Comparison of ENCODE assay signal across 1 cellular context in genomic region chr20:24185801-24186200, GRCh38.
TF ChIP-seq lines count a peak whose summit lies in the region.

No MANE protein-coding gene starts in this region.

TF ChIP-seq in WTC11, 78 proteins besides CTCF, POLR2A, EP300 and RAD21 (continued from another document):
- TF ChIP-seq NFYB (CRISPR knock-in tag; conservative IDR thresholded peaks at IDR 0.05; ENCODE audit: low read depth) = no peak
- no peak for TF ChIP-seq ZNF317 (CRISPR knock-in tag; IDR thresholded peaks at IDR 0.05; ENCODE audit: borderline replicate concordance, low read depth)
- no peak for TF ChIP-seq FOXK1 (CRISPR knock-in tag; IDR thresholded peaks at IDR 0.05)
- no peak for TF ChIP-seq CREB1 (CRISPR knock-in tag; IDR thresholded peaks at IDR 0.05)
- TF ChIP-seq, protein P1, sequence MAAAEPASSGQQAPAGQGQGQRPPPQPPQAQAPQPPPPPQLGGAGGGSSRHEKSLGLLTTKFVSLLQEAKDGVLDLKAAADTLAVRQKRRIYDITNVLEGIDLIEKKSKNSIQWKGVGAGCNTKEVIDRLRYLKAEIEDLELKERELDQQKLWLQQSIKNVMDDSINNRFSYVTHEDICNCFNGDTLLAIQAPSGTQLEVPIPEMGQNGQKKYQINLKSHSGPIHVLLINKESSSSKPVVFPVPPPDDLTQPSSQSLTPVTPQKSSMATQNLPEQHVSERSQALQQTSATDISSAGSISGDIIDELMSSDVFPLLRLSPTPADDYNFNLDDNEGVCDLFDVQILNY (CRISPR knock-in tag; IDR thresholded peaks at IDR 0.05) = no peak
- no peak for TF ChIP-seq EMX1 (CRISPR knock-in tag; IDR thresholded peaks at IDR 0.05)
- TF ChIP-seq MXD4 (CRISPR knock-in tag; IDR thresholded peaks at IDR 0.05; ENCODE audit: borderline replicate concordance) = no peak
- TF ChIP-seq, protein P2, sequence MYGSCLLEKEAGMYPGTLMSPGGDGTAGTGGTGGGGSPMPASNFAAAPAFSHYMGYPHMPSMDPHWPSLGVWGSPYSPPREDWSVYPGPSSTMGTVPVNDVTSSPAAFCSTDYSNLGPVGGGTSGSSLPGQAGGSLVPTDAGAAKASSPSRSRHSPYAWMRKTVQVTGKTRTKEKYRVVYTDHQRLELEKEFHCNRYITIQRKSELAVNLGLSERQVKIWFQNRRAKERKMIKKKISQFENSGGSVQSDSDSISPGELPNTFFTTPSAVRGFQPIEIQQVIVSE (CRISPR knock-in tag; IDR thresholded peaks at IDR 0.05; ENCODE audit: borderline replicate concordance) = no peak
- TF ChIP-seq, protein P3, sequence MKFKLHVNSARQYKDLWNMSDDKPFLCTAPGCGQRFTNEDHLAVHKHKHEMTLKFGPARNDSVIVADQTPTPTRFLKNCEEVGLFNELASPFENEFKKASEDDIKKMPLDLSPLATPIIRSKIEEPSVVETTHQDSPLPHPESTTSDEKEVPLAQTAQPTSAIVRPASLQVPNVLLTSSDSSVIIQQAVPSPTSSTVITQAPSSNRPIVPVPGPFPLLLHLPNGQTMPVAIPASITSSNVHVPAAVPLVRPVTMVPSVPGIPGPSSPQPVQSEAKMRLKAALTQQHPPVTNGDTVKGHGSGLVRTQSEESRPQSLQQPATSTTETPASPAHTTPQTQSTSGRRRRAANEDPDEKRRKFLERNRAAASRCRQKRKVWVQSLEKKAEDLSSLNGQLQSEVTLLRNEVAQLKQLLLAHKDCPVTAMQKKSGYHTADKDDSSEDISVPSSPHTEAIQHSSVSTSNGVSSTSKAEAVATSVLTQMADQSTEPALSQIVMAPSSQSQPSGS (CRISPR knock-in tag; IDR thresholded peaks at IDR 0.05; ENCODE audit: borderline replicate concordance, low read depth) = no peak
- TF ChIP-seq, protein P4, sequence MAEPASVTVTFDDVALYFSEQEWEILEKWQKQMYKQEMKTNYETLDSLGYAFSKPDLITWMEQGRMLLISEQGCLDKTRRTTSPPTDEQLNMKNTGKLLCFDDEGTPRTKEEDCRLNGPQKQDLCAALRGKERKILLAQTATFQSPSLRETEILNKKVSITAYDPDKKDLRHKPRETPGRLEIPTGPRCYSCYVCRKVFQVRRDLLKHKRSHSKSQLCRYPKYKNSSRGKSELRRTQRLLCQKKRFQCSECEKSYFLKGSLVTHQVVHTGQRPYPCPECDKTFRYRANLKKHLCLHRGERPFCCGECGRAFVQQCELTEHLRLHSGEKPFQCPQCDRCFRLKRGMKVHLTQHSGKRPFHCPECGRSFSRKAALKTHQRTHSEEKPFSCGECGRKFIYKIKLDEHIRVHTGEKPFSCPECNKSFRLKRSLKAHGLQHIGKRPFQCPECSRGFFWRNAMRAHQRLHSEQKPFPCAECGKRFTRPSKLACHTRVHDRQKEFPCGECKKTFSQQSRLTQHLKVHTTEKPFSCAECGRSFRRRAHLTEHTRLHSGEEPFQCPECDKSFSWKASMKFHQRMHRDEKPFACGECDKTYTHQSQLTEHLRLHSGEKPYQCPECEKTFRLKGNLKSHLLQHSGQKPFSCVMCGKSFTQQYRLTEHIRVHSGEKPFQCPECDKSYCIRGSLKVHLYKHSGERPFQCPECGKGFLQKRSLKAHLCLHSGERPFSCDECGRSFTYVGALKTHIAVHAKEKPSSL (CRISPR knock-in tag; conservative IDR thresholded peaks at IDR 0.05) = no peak
